Comparison of ENCODE assay signal across 8 cellular contexts in the genomic region with DNA sequence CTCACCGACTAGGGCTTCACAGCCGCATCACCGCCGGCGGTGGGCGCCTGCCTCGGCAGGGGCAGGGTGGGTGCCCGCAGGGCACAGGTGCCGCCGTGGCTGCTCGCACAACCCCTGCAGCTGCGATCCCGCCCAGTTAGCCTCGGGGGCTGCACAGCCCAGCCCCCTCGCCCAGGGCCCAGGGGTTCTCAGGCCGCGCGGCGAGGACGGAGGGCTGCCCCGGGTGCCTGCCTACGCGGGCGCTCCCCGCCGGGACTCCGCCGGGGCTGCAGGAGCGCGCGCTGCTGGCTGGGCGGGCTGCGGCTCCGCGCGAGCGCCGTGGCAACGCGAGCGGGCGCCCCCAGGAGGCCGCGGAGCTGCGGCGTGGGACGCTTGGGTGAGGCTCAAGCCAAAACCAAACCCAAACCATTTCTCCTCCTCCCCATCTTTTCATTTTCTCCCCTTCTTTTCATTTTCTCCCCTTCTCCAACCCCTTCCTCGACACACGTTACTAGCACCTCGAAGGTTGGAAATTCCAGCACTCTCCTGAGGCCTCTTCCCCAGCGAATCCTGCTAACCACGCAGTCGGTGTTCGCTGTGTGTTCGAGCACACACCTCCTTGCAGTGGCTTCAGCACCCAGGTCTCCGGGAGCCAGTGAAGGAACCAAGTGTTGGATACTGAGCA. TPM values are rescaled to one million over a fixed set of nuclear protein-coding genes. Genes with fewer than 3 reads are reported as not detected.
DNase-seq lines count a peak whose midpoint lies in the region; ATAC-seq and TF ChIP-seq lines count a peak whose summit lies in the region.

Gene MICAL3, minus strand, starts transcription at position 286 of the 664 bp plus-strand sequence. CDS start 117,749 bp downstream, outside the sequence.

- peaks cover 65% of the 10 kb centered on the region for H3K27me3 Mint-ChIP-seq in activated naive CD8-positive, alpha-beta T cell treated with anti-CD3 and anti-CD28 coated beads, Interleukin-2, amount 10 ng/mL, durations not matched to agents 7 days and 5 days
- H3K27me3 Mint-ChIP-seq in glutamatergic neuron (ENCODE audit: unreplicated experiment), result peaks cover 20% of the 10 kb centered on the region

- intact Hi-C loops in thyroid gland (cut with DNase I), result loop anchor here (2.0 to 10.0 kb wide), 2 partner anchors 50 to 194 kb away; partner anchors contain the start of gene PEX26

- POLR2A ChIA-PET in activated naive CD8-positive, alpha-beta T cell treated with anti-CD3 and anti-CD28 coated beads, Interleukin-2, amount 10 ng/mL, durations not matched to agents 7 days and 5 days (lab: Charles Lee), result interaction anchor here (0.9 kb wide), 2 partner anchors 24 to 194 kb away, joined by 3 read pairs; no protein-coding TSS in a partner anchor

- peaks cover 8 to 17% of the 10 kb centered on the region in 2 donors for H3K4me1 ChIP-seq in thyroid gland

- no peaks in the 10 kb centered on the region for H3K27me3 ChIP-seq in thyroid gland

- no peaks in the 10 kb centered on the region for H3K9me3 Mint-ChIP-seq in activated naive CD8-positive, alpha-beta T cell treated with anti-CD3 and anti-CD28 coated beads, Interleukin-2, amount 10 ng/mL, durations not matched to agents 7 days and 5 days
- H3K9me3 Mint-ChIP-seq in glutamatergic neuron (ENCODE audit: unreplicated experiment), result peaks cover 3% of the 10 kb centered on the region

- no peak for TF ChIP-seq CTCF in glutamatergic neuron (IDR thresholded peaks at IDR 0.05; ENCODE audit: partially characterized antibody, unreplicated experiment)
- TF ChIP-seq CTCF in omental fat pad (IDR thresholded peaks at IDR 0.05), result no peak
- peak in 4 of 6 experiments; percentile 36 to 85 (median 76) for TF ChIP-seq CTCF in thyroid gland (IDR thresholded peaks at IDR 0.05)

- peak within 1 kb of the TSS in 2 of 3 donors; percentile 43 to 44 for H3K27ac ChIP-seq in thyroid gland

- DNase-seq in GDM1 (lab: John Stamatoyannopoulos, UW) (peak; percentile 40), HuH-7 (ENCODE audit: low spot score) (peak; percentile 82), SKM-1 (lab: John Stamatoyannopoulos, UW; ENCODE audit: unreplicated experiment) (peak; percentile 19), glutamatergic neuron (peak; percentile 69), omental fat pad (ENCODE audit: low spot score) (no peak), thyroid gland (peak; percentile 65 to 69)
- DNase-seq in activated naive CD8-positive, alpha-beta T cell treated with anti-CD3 and anti-CD28 coated beads, Interleukin-2, amount 10 ng/mL, durations not matched to agents 7 days and 5 days, result peak; percentile 84

- peak; percentile 93 for ATAC-seq in activated naive CD8-positive, alpha-beta T cell treated with anti-CD3 and anti-CD28 coated beads, Interleukin-2, amount 10 ng/mL, durations not matched to agents 7 days and 5 days (ENCODE audit: low read depth)
- ATAC-seq in omental fat pad (ENCODE audit: low FRiP score) (peak; percentile 80), HG03378 (IDR thresholded peaks at IDR 0.05; ENCODE audit: unreplicated experiment) (no peak)

- H3K4me3 Mint-ChIP-seq in activated naive CD8-positive, alpha-beta T cell treated with anti-CD3 and anti-CD28 coated beads, Interleukin-2, amount 10 ng/mL, durations not matched to agents 7 days and 5 days, result peak within 1 kb of the TSS; percentile 90
- H3K4me3 Mint-ChIP-seq in glutamatergic neuron (ENCODE audit: unreplicated experiment), result peak within 1 kb of the TSS; percentile 99

- H3K27ac Mint-ChIP-seq in activated naive CD8-positive, alpha-beta T cell treated with anti-CD3 and anti-CD28 coated beads, Interleukin-2, amount 10 ng/mL, durations not matched to agents 7 days and 5 days, result peak within 1 kb of the TSS; percentile 50
- peak within 1 kb of the TSS; percentile 91 for H3K27ac Mint-ChIP-seq in glutamatergic neuron (ENCODE audit: unreplicated experiment)

- WGBS in thyroid gland, 2 donors, result 1% methylated on average over 33 to 49 of the region's 56 CpGs

- peak in 1 of 2 donors; percentile 33 for TF ChIP-seq POLR2A in thyroid gland (IDR thresholded peaks at IDR 0.05)

- peak within 1 kb of the TSS; percentile 28 to 47 (median 43) for H3K4me3 ChIP-seq in thyroid gland (replicated peaks in 1 of 3)

- H3K4me1 Mint-ChIP-seq in activated naive CD8-positive, alpha-beta T cell treated with anti-CD3 and anti-CD28 coated beads, Interleukin-2, amount 10 ng/mL, durations not matched to agents 7 days and 5 days, result peaks cover 12% of the 10 kb centered on the region
- H3K4me1 Mint-ChIP-seq in glutamatergic neuron (ENCODE audit: low read depth, unreplicated experiment), result peaks cover 15% of the 10 kb centered on the region

- no peaks in the 10 kb centered on the region for H3K36me3 ChIP-seq in thyroid gland

- no peaks in the 10 kb centered on the region for H3K9me3 ChIP-seq in thyroid gland

- H3K36me3 Mint-ChIP-seq in activated naive CD8-positive, alpha-beta T cell treated with anti-CD3 and anti-CD28 coated beads, Interleukin-2, amount 10 ng/mL, durations not matched to agents 7 days and 5 days, result no peaks in the 10 kb centered on the region
- H3K36me3 Mint-ChIP-seq in glutamatergic neuron (ENCODE audit: unreplicated experiment), result no peaks in the 10 kb centered on the region

RNA-seq across cellular contexts. Expression of gene MICAL3, which starts in this region (rescaled TPM):
- total RNA-seq in activated naive CD8-positive, alpha-beta T cell treated with anti-CD3 and anti-CD28 coated beads, Interleukin-2, amount 10 ng/mL, durations not matched to agents 7 days and 5 days, result 10 to 100 TPM; 35.7 to 36.8 TPM
- total RNA-seq in glutamatergic neuron (ENCODE audit: unreplicated experiment) (132 TPM), omental fat pad (10 to 100 TPM; 23.9 to 49.2 (median 34.5) TPM), thyroid gland (10 to 100 TPM; 31.8 to 53.8 (median 43.6) TPM)

Comparison
In these comparisons a context has a peak if more than half of its experiments do, and no peak if none do; other contexts are left out.
1. CTCF ChIP-seq: peak in thyroid gland (4 of 6); none in glutamatergic neuron (single experiment) and omental fat pad (0 of 3).